In genomic region chr11:2515401-2516275, GRCh38 we compare ENCODE assay signal across 15 cellular contexts.
A peak's percentile ranks its signal among the peaks of the same experiment; 100 is the strongest.
DNase-seq lines count a peak whose midpoint lies in the region; ATAC-seq and TF ChIP-seq lines count a peak whose summit lies in the region.
"Had no signal": no experiment of that assay in that cellular context is flagged by ENCODE, and none has a peak within 500 bp of the region (broad histone marks: within the 10 kb centered on the region; RNA-seq: fewer than 3 reads in every experiment).

No MANE protein-coding gene starts in this region.

- H3K4me1 ChIP-seq in right cardiac atrium (ENCODE audit: control insufficient read depth, insufficient read depth, low read length) (peaks cover 13% of the 10 kb centered on the region), psoas muscle (no peaks in the 10 kb centered on the region)

- H3K27ac ChIP-seq in right cardiac atrium (ENCODE audit: low read length) (peak overlapping the region; percentile 46), psoas muscle (no peak overlapping the region)

- POLR2A ChIA-PET in activated B cell treated with CpG ODN at 0.5 μM for 24 hours (lab: Charles Lee), result no interaction called here

- no peak overlapping the region for H3K4me3 Mint-ChIP-seq in activated B cell treated with CpG ODN at 0.5 μM for 24 hours
- H3K4me3 Mint-ChIP-seq: CD4-positive, alpha-beta T cell; immature natural killer cell had no signal

- H3K27ac Mint-ChIP-seq in activated B cell treated with CpG ODN at 0.5 μM for 24 hours, result no peak overlapping the region
- H3K27ac Mint-ChIP-seq: CD4-positive, alpha-beta T cell; immature natural killer cell had no signal

- WGBS in right cardiac atrium, result 76% methylated on average over 25 of the region's 25 CpGs
- 88 to 93% (median 91%) methylated on average over 25 of the region's 25 CpGs for WGBS in psoas muscle, 3 donors

- no peaks in the 10 kb centered on the region for H3K36me3 ChIP-seq in psoas muscle (ENCODE audit: insufficient read depth in 1 of 2, low read depth in 1 of 2)

- H3K27me3 ChIP-seq in right cardiac atrium (ENCODE audit: control insufficient read depth, insufficient read depth) (no peaks in the 10 kb centered on the region), psoas muscle (ENCODE audit: insufficient read depth in 3 of 3, low read length in 2 of 3) (peaks cover 0 to 2% (median 0%) of the 10 kb centered on the region in 3 donors)

- H3K36me3 Mint-ChIP-seq in activated B cell treated with CpG ODN at 0.5 μM for 24 hours (ENCODE audit: low read depth), result no peaks in the 10 kb centered on the region
- H3K36me3 Mint-ChIP-seq: immature natural killer cell had no signal

- intact Hi-C loops in activated B cell treated with CpG ODN at 0.5 μM for 24 hours (cut with micrococcal nuclease), result no loop called here
- intact Hi-C loops in right cardiac atrium (cut with DNase I), result loop anchor here in 1 of 4 donors (10.0 kb wide), 1 partner anchor 221 kb away; no protein-coding TSS in a partner anchor
- intact Hi-C loops in psoas muscle (cut with DNase I), result no loop called here

- ATAC-seq in activated B cell treated with CpG ODN at 0.5 μM for 24 hours (ENCODE audit: low read depth), result no peak
- ATAC-seq in right cardiac atrium, result peak; percentile 32 to 49
- ATAC-seq in psoas muscle, result no peak
- no peak for ATAC-seq in HG03469 (IDR thresholded peaks at IDR 0.05; ENCODE audit: unreplicated experiment)
- ATAC-seq in omental fat pad (ENCODE audit: low FRiP score), result no peak

- no peaks in the 10 kb centered on the region for H3K9me3 Mint-ChIP-seq in activated B cell treated with CpG ODN at 0.5 μM for 24 hours
- H3K9me3 Mint-ChIP-seq: CD4-positive, alpha-beta T cell; immature natural killer cell had no signal

- no peaks in the 10 kb centered on the region for H3K27me3 Mint-ChIP-seq in activated B cell treated with CpG ODN at 0.5 μM for 24 hours
- H3K27me3 Mint-ChIP-seq: CD4-positive, alpha-beta T cell had no signal

- H3K4me1 Mint-ChIP-seq in activated B cell treated with CpG ODN at 0.5 μM for 24 hours, result peaks cover 7% of the 10 kb centered on the region
- H3K4me1 Mint-ChIP-seq: immature natural killer cell had no signal

- no peaks in the 10 kb centered on the region for H3K9me3 ChIP-seq in right cardiac atrium (ENCODE audit: control insufficient read depth, low read length)
- H3K9me3 ChIP-seq in psoas muscle, result no peaks in the 10 kb centered on the region

- H3K4me3 ChIP-seq in right cardiac atrium (ENCODE audit: low read length), result no peak overlapping the region
- H3K4me3 ChIP-seq in psoas muscle, result no peak overlapping the region

- peak; percentile 0 for DNase-seq in ELF-1 (ENCODE audit: low read depth, low spot score)
- peak; percentile 9 for DNase-seq in activated B cell treated with CpG ODN at 0.5 μM for 24 hours
- peak; percentile 11 to 62 (median 53) for DNase-seq in right cardiac atrium
- DNase-seq in psoas muscle, result peak; percentile 3 to 42
- DNase-seq in C1 segment of cervical spinal cord (lab: John Stamatoyannopoulos, UW), result no peak
- DNase-seq in ureter (ENCODE audit: low spot score), result no peak
- DNase-seq in omental fat pad (ENCODE audit: low spot score), result no peak
- DNase-seq: amniotic stem cell, dermis blood vessel endothelial cell, HCEC 1CT, immature natural killer cell, NCI-H1105, NCI-H345 had no signal

- CTCF ChIA-PET in activated B cell treated with CpG ODN at 0.5 μM for 24 hours (lab: Charles Lee), result no interaction called here

- TF ChIP-seq CTCF in activated B cell treated with CpG ODN at 0.5 μM for 24 hours (IDR thresholded peaks at IDR 0.05) (no peak), psoas muscle (IDR thresholded peaks at IDR 0.05) (no peak), omental fat pad (IDR thresholded peaks at IDR 0.05) (no peak)

Comparison
In these comparisons a context has a peak if more than half of its experiments do, and no peak if none do; other contexts are left out.
1. DNase-seq: peak in ELF-1 (single experiment), activated B cell treated with CpG ODN at 0.5 μM for 24 hours (single experiment), right cardiac atrium (3 of 3) and psoas muscle (2 of 2); none in C1 segment of cervical spinal cord (0 of 14), ureter (single experiment) and omental fat pad (single experiment).
2. ATAC-seq: peak in right cardiac atrium (2 of 2); none in activated B cell treated with CpG ODN at 0.5 μM for 24 hours (single experiment), psoas muscle (0 of 4), HG03469 (single experiment) and omental fat pad (single experiment).